In the genomic region with DNA sequence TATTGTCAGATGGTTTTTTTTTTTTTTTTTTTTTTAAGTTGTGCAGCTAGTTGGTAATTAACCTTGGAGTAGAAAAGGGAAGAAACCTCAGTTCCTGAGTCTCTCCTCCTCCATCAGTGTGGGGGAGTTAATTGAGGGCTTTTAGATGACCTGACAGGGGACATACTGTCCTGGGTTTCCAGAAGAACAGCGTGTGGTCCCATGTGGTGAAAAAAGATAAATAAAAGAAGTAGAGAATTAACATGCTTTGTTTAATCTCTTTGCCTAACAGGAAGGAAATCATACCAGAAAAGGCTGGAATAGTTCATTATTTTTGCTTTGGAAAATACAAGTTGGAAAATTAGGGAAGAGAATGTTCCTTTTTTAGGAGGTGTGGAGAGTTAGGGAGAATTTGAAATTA, we compare ENCODE assay signal across 30 cellular contexts.
A peak's percentile ranks its signal among the peaks of the same experiment; 100 is the strongest.
DNase-seq lines count a peak whose midpoint lies in the region; ATAC-seq, FAIRE-seq and TF ChIP-seq lines count a peak whose summit lies in the region.
"Had no signal": no experiment of that assay in that cellular context is flagged by ENCODE, and none has a peak within 500 bp of the region (broad histone marks: within the 10 kb centered on the region; RNA-seq: fewer than 3 reads in every experiment).

No MANE protein-coding gene starts in this region.

- H3K4me1 Mint-ChIP-seq in mesothelial cell of epicardium = peaks cover 27% of the 10 kb centered on the region
- H3K4me1 Mint-ChIP-seq: activated CD4-positive, alpha-beta memory T cell treated with anti-CD3 and anti-CD28 coated beads, Interleukin-2, amount 10 ng/mL, durations not matched to agents 7 days and 5 days had no signal

- CTCF ChIA-PET in endothelial cell of umbilical vein (lab: Charles Lee) = interaction anchor here (1.1 to 5.2 kb wide), 3 partner anchors 9 to 11 kb away, joined by 3 to 50 read pairs (median 6); no protein-coding TSS in a partner anchor

- no peak for TF ChIP-seq POLR2A in endothelial cell of umbilical vein (IDR thresholded peaks at IDR 0.05; ENCODE audit: low read depth, low read length)

- H3K4me1 ChIP-seq in endothelial cell of umbilical vein (ENCODE audit: control insufficient read depth, extremely low read depth, insufficient read depth, low read length) = peaks cover 18% of the 10 kb centered on the region
- peaks cover 0 to 91% (median 35%) of the 10 kb centered on the region in 4 donors for H3K4me1 ChIP-seq in tibial artery

- ATAC-seq in GM18873 (IDR thresholded peaks at IDR 0.05; ENCODE audit: low FRiP score, unreplicated experiment) (no peak), HG03135 (IDR thresholded peaks at IDR 0.05; ENCODE audit: unreplicated experiment) (no peak)
- ATAC-seq: K562, SK-N-SH treated with all-trans-retinoic acid at 6 μM for 48 hours had no signal

- intact Hi-C loops in endothelial cell of umbilical vein (cut with micrococcal nuclease) = no loop called here
- intact Hi-C loops in tibial artery (cut with DNase I; ENCODE audit: low total_unique reads) = no loop called here

- no peak overlapping the region for H3K4me3 Mint-ChIP-seq in mesothelial cell of epicardium
- H3K4me3 Mint-ChIP-seq: activated CD4-positive, alpha-beta memory T cell treated with anti-CD3 and anti-CD28 coated beads, Interleukin-2, amount 10 ng/mL, durations not matched to agents 7 days and 5 days; H9; stimulated activated naive CD8-positive, alpha-beta T cell treated with anti-CD3 and anti-CD28 coated beads, Interleukin-15, Interleukin-2, amounts not matched to agents 100 ng/mL and 50 ng/mL, for 24 hours; WTC11 had no signal

- H3K27ac ChIP-seq in endothelial cell of umbilical vein (ENCODE audit: insufficient read depth, low read depth, low read length) = no peak overlapping the region
- H3K27ac ChIP-seq in tibial artery = peak overlapping the region; percentile 22 to 75
- H3K27ac ChIP-seq: BLaER1 treated with 17β-estradiol and CSF1 and Interleukin-3, amounts not matched to agents 10 nM and 100 nM; epithelial cell of prostate; RWPE1 had no signal

- H3K36me3 Mint-ChIP-seq in mesothelial cell of epicardium = peaks cover 12% of the 10 kb centered on the region
- H3K36me3 Mint-ChIP-seq: WTC11 had no signal

- H3K27me3 ChIP-seq in endothelial cell of umbilical vein (ENCODE audit: control insufficient read depth in 2 of 2, insufficient read depth in 2 of 2, low read length in 2 of 2) (no peaks in the 10 kb centered on the region), tibial artery (no peaks in the 10 kb centered on the region)
- H3K27me3 ChIP-seq: BLaER1 treated with 17β-estradiol and CSF1 and Interleukin-3, amounts not matched to agents 10 nM and 100 nM; dorsolateral prefrontal cortex had no signal

- no peak for FAIRE-seq in endothelial cell of umbilical vein (lab: Jason Lieb, UNC)
- FAIRE-seq: D721Med, K562, kidney, urothelium cell line had no signal

- no peaks in the 10 kb centered on the region for H3K9me3 ChIP-seq in endothelial cell of umbilical vein (replicated peaks; ENCODE audit: control insufficient read depth, insufficient read depth, low read length)
- H3K9me3 ChIP-seq in tibial artery = no peaks in the 10 kb centered on the region
- H3K9me3 ChIP-seq: BLaER1 treated with 17β-estradiol and CSF1 and Interleukin-3, amounts not matched to agents 10 nM and 100 nM had no signal

- no peaks in the 10 kb centered on the region for H4K20me1 ChIP-seq in endothelial cell of umbilical vein (replicated peaks; ENCODE audit: control insufficient read depth, extremely low read depth, insufficient read depth, low read length)
- H4K20me1 ChIP-seq: BLaER1 treated with 17β-estradiol and CSF1 and Interleukin-3, amounts not matched to agents 10 nM and 100 nM had no signal

- no TSS peak for BruUV-seq in endothelial cell of umbilical vein (replicated peaks; lab: Mats Ljungman, UMichigan)

- no peaks in the 10 kb centered on the region for H3K9me1 ChIP-seq in endothelial cell of umbilical vein (replicated peaks; ENCODE audit: control insufficient read depth, extremely low read depth, insufficient read depth, low read length)

- H3K4me3 ChIP-seq in endothelial cell of umbilical vein (replicated peaks in 1 of 3; ENCODE audit: insufficient read depth in 1 of 3, low read depth in 1 of 3, low read length in 3 of 3) (no peak overlapping the region), tibial artery (no peak overlapping the region)
- H3K4me3 ChIP-seq: BLaER1 treated with 17β-estradiol and CSF1 and Interleukin-3, amounts not matched to agents 10 nM and 100 nM; dorsolateral prefrontal cortex; K562 had no signal

- H3K27me3 Mint-ChIP-seq in mesothelial cell of epicardium (ENCODE audit: low read depth) = no peaks in the 10 kb centered on the region
- H3K27me3 Mint-ChIP-seq: activated CD4-positive, alpha-beta memory T cell treated with anti-CD3 and anti-CD28 coated beads, Interleukin-2, amount 10 ng/mL, durations not matched to agents 7 days and 5 days; stimulated activated naive CD8-positive, alpha-beta T cell treated with anti-CD3 and anti-CD28 coated beads, Interleukin-15, Interleukin-2, amounts not matched to agents 100 ng/mL and 50 ng/mL, for 24 hours had no signal

- TF ChIP-seq CTCF in endothelial cell of umbilical vein (IDR thresholded peaks at IDR 0.05; ENCODE audit: extremely low read depth in 1 of 2, insufficient read depth in 1 of 2, low read depth in 1 of 2, low read length in 2 of 2) (no peak), mesothelial cell of epicardium (IDR thresholded peaks at IDR 0.05; ENCODE audit: unreplicated experiment) (no peak), tibial artery (IDR thresholded peaks at IDR 0.05) (no peak)

- H3K36me3 ChIP-seq in endothelial cell of umbilical vein (ENCODE audit: control insufficient read depth in 2 of 2, extremely low read depth in 1 of 2, insufficient read depth in 2 of 2, low read length in 2 of 2) = no peaks in the 10 kb centered on the region
- H3K36me3 ChIP-seq in tibial artery = peaks cover 0 to under 1% (median 0%) of the 10 kb centered on the region in 3 donors

- H3K27ac Mint-ChIP-seq in mesothelial cell of epicardium = peak overlapping the region; percentile 57
- H3K27ac Mint-ChIP-seq: activated CD4-positive, alpha-beta memory T cell treated with anti-CD3 and anti-CD28 coated beads, Interleukin-2, amount 10 ng/mL, durations not matched to agents 7 days and 5 days; H9; stimulated activated naive CD8-positive, alpha-beta T cell treated with anti-CD3 and anti-CD28 coated beads, Interleukin-15, Interleukin-2, amounts not matched to agents 100 ng/mL and 50 ng/mL, for 24 hours; WTC11 had no signal

- H3K9ac ChIP-seq in endothelial cell of umbilical vein (replicated peaks; ENCODE audit: extremely low read depth, insufficient read depth, low read length) = no peak overlapping the region
- H3K9ac ChIP-seq: BLaER1 treated with 17β-estradiol and CSF1 and Interleukin-3, amounts not matched to agents 10 nM and 100 nM had no signal

- H2AFZ ChIP-seq in endothelial cell of umbilical vein (ENCODE audit: low read depth, low read length) = no peak overlapping the region

- DNase-seq in OCI-M1 (lab: John Stamatoyannopoulos, UW) = peak; percentile 69
- peak; percentile 41 for DNase-seq in endothelial cell of umbilical vein (ENCODE audit: low read depth, low spot score)
- no peak for DNase-seq in mesothelial cell of epicardium (ENCODE audit: low spot score in 2 of 2, unreplicated experiment in 2 of 2)
- DNase-seq in tibial artery = no peak
- no peak for DNase-seq in ureter (ENCODE audit: low spot score)
- DNase-seq in activated naive CD4-positive, alpha-beta T cell (lab: John Stamatoyannopoulos, UW) = no peak
- DNase-seq: activated CD4-positive, alpha-beta memory T cell treated with anti-CD3 and anti-CD28 coated beads, Interleukin-2, amount 10 ng/mL, durations not matched to agents 7 days and 5 days; activated gamma-delta T cell treated with Interleukin-2 at 50 U/mL for 16 hours; activated T-cell treated with anti-CD3 and anti-CD28 coated beads for 4 hours; amniotic stem cell; dorsolateral prefrontal cortex; foreskin melanocyte; H9; kidney; NCI-H1694; NCI-H526; nucleus accumbens; stimulated activated CD4-positive, alpha-beta T cell treated with anti-CD3 and anti-CD28 coated beads, Interleukin-12 subunit alpha, Interleukin-12 subunit beta, amount 100 ng/mL, for 4 hours; T-helper 9 cell had no signal

- peak overlapping the region; percentile 10 for H3K4me2 ChIP-seq in endothelial cell of umbilical vein (ENCODE audit: insufficient read depth, low read length)

- POLR2A ChIA-PET in endothelial cell of umbilical vein (lab: Charles Lee) = interaction anchor here (0.6 kb wide), 1 partner anchor 258 kb away, joined by 3 read pairs; no protein-coding TSS in a partner anchor

- no peaks in the 10 kb centered on the region for H3K9me3 Mint-ChIP-seq in mesothelial cell of epicardium
- H3K9me3 Mint-ChIP-seq: activated CD4-positive, alpha-beta memory T cell treated with anti-CD3 and anti-CD28 coated beads, Interleukin-2, amount 10 ng/mL, durations not matched to agents 7 days and 5 days; H9; stimulated activated naive CD8-positive, alpha-beta T cell treated with anti-CD3 and anti-CD28 coated beads, Interleukin-15, Interleukin-2, amounts not matched to agents 100 ng/mL and 50 ng/mL, for 24 hours had no signal

- dilution Hi-C loops in endothelial cell of umbilical vein (cut with MboI; ENCODE audit: extremely low pct_ligation_motif_present, low sequenced_read_pairs) = no loop called here

- H3K79me2 ChIP-seq in endothelial cell of umbilical vein (ENCODE audit: control insufficient read depth, insufficient read depth, low read length) = no peaks in the 10 kb centered on the region

TF ChIP-seq in endothelial cell of umbilical vein, 7 proteins besides CTCF, POLR2A, EP300 and RAD21:
- TF ChIP-seq JUN (IDR thresholded peaks at IDR 0.05; ENCODE audit: borderline replicate concordance, insufficient read depth, insufficient read length, low read depth) = no peak
- no peak for TF ChIP-seq MYC (IDR thresholded peaks at IDR 0.05; ENCODE audit: low read depth, low read length)
- no peak for TF ChIP-seq EZH2 (IDR thresholded peaks at IDR 0.05; ENCODE audit: borderline replicate concordance, low read depth, low read length, severe bottlenecking)
- no peak for TF ChIP-seq GATA2 (IDR thresholded peaks at IDR 0.05; ENCODE audit: insufficient read depth, insufficient read length, low read depth, low read length)
- TF ChIP-seq POLR2AphosphoS5 (IDR thresholded peaks at IDR 0.05; ENCODE audit: insufficient read depth, low read depth, low read length) = no peak
- no peak for TF ChIP-seq FOS (IDR thresholded peaks at IDR 0.05; ENCODE audit: borderline replicate concordance, insufficient read depth, low read length)
- no peak for TF ChIP-seq MAX (IDR thresholded peaks at IDR 0.05; ENCODE audit: insufficient read depth, insufficient read length)
TF ChIP-seq in endothelial cell of umbilical vein: peak in this region for 0.

Comparison
In these comparisons a context has a peak if more than half of its experiments do, and no peak if none do; other contexts are left out.
1. DNase-seq: peak in OCI-M1 (single experiment) and endothelial cell of umbilical vein (single experiment); none in mesothelial cell of epicardium (0 of 2), tibial artery (0 of 2), ureter (single experiment) and activated naive CD4-positive, alpha-beta T cell (0 of 4).